14 cellular contexts compared by ENCODE assay signal in the genomic region with DNA sequence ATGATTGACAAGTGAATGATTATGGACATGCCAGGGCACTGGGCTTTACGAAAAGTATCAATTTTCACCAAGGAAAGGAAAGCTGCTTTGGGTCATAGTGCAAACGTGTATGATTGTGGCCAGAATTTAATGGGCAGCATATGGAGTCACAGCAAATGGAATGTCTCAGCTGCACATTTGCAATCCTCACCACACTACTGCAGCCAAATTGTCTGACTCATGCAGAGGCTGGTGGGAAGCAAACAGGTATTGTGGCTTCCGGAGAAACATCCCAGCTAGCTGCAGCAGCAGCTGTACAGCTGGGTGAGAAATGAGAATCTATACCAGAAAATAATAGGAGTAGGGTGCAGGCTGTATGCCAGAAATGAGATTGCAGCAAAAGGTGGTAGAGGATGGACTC.
DNase-seq lines count a peak whose midpoint lies in the region; ATAC-seq and TF ChIP-seq lines count a peak whose summit lies in the region.
"Had no signal": no experiment of that assay in that cellular context is flagged by ENCODE, and none has a peak within 500 bp of the region (broad histone marks: within the 10 kb centered on the region; RNA-seq: fewer than 3 reads in every experiment).

No MANE protein-coding gene starts in this region.

- POLR2A ChIA-PET in RWPE1 (lab: Yijun Ruan, JAX; ENCODE audit: low non-redundant PET) = no interaction called here

- H3K4me1 ChIP-seq in aorta (ENCODE audit: control insufficient read depth in 1 of 2, insufficient read depth in 2 of 2, low read length in 2 of 2) = no peaks in the 10 kb centered on the region
- H3K4me1 ChIP-seq: parathyroid adenoma had no signal

- peak overlapping the region; percentile 89 for H3K27ac ChIP-seq in RWPE1
- no peak overlapping the region for H3K27ac ChIP-seq in aorta (ENCODE audit: low read depth in 1 of 2, low read length in 2 of 2)
- H3K27ac ChIP-seq: parathyroid adenoma had no signal

- 45 to 55% methylated on average over 3 of the region's 3 CpGs for WGBS in aorta, 2 donors

- no peaks in the 10 kb centered on the region for H3K9me3 ChIP-seq in aorta (ENCODE audit: control insufficient read depth, low read length)

- ATAC-seq in HG03025 (IDR thresholded peaks at IDR 0.05; ENCODE audit: low FRiP score, unreplicated experiment) (peak; percentile 77), HG03045 (IDR thresholded peaks at IDR 0.05; ENCODE audit: unreplicated experiment) (no peak), aorta (ENCODE audit: low FRiP score) (no peak)
- ATAC-seq: activated T-cell treated with anti-CD3 and anti-CD28 coated beads, Interleukin-2, amount 50 U/mL, for 72 hours had no signal

- peak; percentile 89 for DNase-seq in A172 (ENCODE audit: low spot score)
- peak; percentile 87 for DNase-seq in RWPE1 (ENCODE audit: low spot score)
- peak; percentile 0 for DNase-seq in fibroblast of pulmonary artery (ENCODE audit: low read depth)
- no peak for DNase-seq in aorta
- DNase-seq in NCI-H1436 (lab: John Stamatoyannopoulos, UW) = no peak
- DNase-seq in D341Med (ENCODE audit: low spot score) = no peak
- DNase-seq: activated CD4-positive, alpha-beta T cell treated with anti-CD3 and anti-CD28 coated beads, Interleukin-2, amount 10 ng/mL, durations not matched to agents 7 days and 5 days; activated T-cell treated with anti-CD3 and anti-CD28 coated beads, Interleukin-2, amount 50 U/mL, for 72 hours; amniotic stem cell; NCI-H1092 treated with DMSO at 0.1 percent for 48 hours; stimulated activated CD4-positive, alpha-beta T cell treated with anti-CD3 and anti-CD28 coated beads, Interleukin-15, amount 100 ng/mL, for 24 hours had no signal

- H3K4me3 ChIP-seq in fibroblast of pulmonary artery (replicated peaks; ENCODE audit: low read depth, low read length) (no peak overlapping the region), aorta (ENCODE audit: low read length in 2 of 2) (no peak overlapping the region)

- no peaks in the 10 kb centered on the region for H3K27me3 ChIP-seq in aorta (ENCODE audit: control insufficient read depth in 1 of 2, insufficient read depth in 2 of 2, low read length in 1 of 2)

- CTCF ChIA-PET in RWPE1 (lab: Yijun Ruan, JAX) = interaction anchor here (0.6 kb wide), 1 partner anchor 1869 kb away, joined by 3 read pairs; no protein-coding TSS in a partner anchor

- intact Hi-C loops in aorta (cut with DNase I) = no loop called here

- TF ChIP-seq CTCF in RWPE1 (conservative IDR thresholded peaks at IDR 0.05; ENCODE audit: low read depth) (no peak), fibroblast of pulmonary artery (IDR thresholded peaks at IDR 0.05; ENCODE audit: low read length, missing control alignments) (no peak)

- H3K36me3 ChIP-seq in aorta (ENCODE audit: control insufficient read depth in 1 of 2, insufficient read depth in 2 of 2, low read length in 1 of 2) = no peaks in the 10 kb centered on the region

Comparison
In these comparisons a context has a peak if more than half of its experiments do, and no peak if none do; other contexts are left out.
1. DNase-seq: peak in A172 (single experiment), RWPE1 (single experiment) and fibroblast of pulmonary artery (single experiment); none in aorta (0 of 2), NCI-H1436 (single experiment) and D341Med (single experiment).